ENCODE assay signal across 11 cellular contexts in genomic region chr6:41581381-41581991, GRCh38. TPM values are rescaled to one million over a fixed set of nuclear protein-coding genes. Genes with fewer than 3 reads are reported as not detected.
A peak's percentile ranks its signal among the peaks of the same experiment; 100 is the strongest.
DNase-seq lines count a peak whose midpoint lies in the region; ATAC-seq and TF ChIP-seq lines count a peak whose summit lies in the region.
"Had no signal": no experiment of that assay in that cellular context is flagged by ENCODE, and none has a peak within 500 bp of the region (broad histone marks: within the 10 kb centered on the region; RNA-seq: fewer than 3 reads in every experiment).

No MANE protein-coding gene starts in this region.

- H3F3A ChIP-seq in PC-3 (ENCODE audit: low read length, unreplicated experiment) (peaks cover 5% of the 10 kb centered on the region), neural progenitor cell (ENCODE audit: low read depth) (peaks cover 32% of the 10 kb centered on the region)

- peak overlapping the region; percentile 62 for H3K4me3 Mint-ChIP-seq in endothelial cell (ENCODE audit: unreplicated experiment)
- H3K4me3 Mint-ChIP-seq in neural progenitor cell, result no peak overlapping the region

- DNase-seq in DMS 273 treated with DMSO at 0.1 percent for 48 hours (lab: John Stamatoyannopoulos, UW) (peak; percentile 62), PC-3 (peak; percentile 84), endothelial cell (ENCODE audit: low spot score) (no peak), neural progenitor cell (ENCODE audit: low spot score) (no peak), midbrain (lab: John Stamatoyannopoulos, UW) (no peak), activated gamma-delta T cell treated with Interleukin-2 at 50 U/mL for 16 hours (no peak)
- DNase-seq: GF-D8, hippocampal formation, SIG-M5 had no signal

- H3K9ac ChIP-seq in PC-3 (ENCODE audit: low read length) (no peak overlapping the region), neural progenitor cell (no peak overlapping the region)

- H3K27me3 Mint-ChIP-seq in endothelial cell (ENCODE audit: unreplicated experiment) (peaks cover 18% of the 10 kb centered on the region), neural progenitor cell (ENCODE audit: insufficient read depth, low read depth) (peaks cover 7% of the 10 kb centered on the region)

- intact Hi-C loops in PC-3 (cut with micrococcal nuclease), result no loop called here

- H3K4me1 Mint-ChIP-seq in endothelial cell (ENCODE audit: unreplicated experiment) (peaks cover 62% of the 10 kb centered on the region), neural progenitor cell (peaks cover 92% of the 10 kb centered on the region)

- H3K9me3 ChIP-seq in PC-3 (ENCODE audit: low read length) (no peaks in the 10 kb centered on the region), neural progenitor cell (ENCODE audit: low read depth) (no peaks in the 10 kb centered on the region)

- TF ChIP-seq CTCF in PC-3 (conservative IDR thresholded peaks at IDR 0.05; ENCODE audit: low read depth, low read length), result no peak
- TF ChIP-seq CTCF in endothelial cell (IDR thresholded peaks at IDR 0.05; ENCODE audit: unreplicated experiment), result no peak
- no peak for TF ChIP-seq CTCF in neural progenitor cell (IDR thresholded peaks at IDR 0.05)

- peaks cover 44% of the 10 kb centered on the region for H3K4me1 ChIP-seq in PC-3 (ENCODE audit: insufficient read depth, low read length)
- peaks cover 59% of the 10 kb centered on the region for H3K4me1 ChIP-seq in neural progenitor cell

- H3K9me2 ChIP-seq in PC-3 (replicated peaks; ENCODE audit: low read length), result no peaks in the 10 kb centered on the region

- H3K9me3 Mint-ChIP-seq in endothelial cell (ENCODE audit: unreplicated experiment) (no peaks in the 10 kb centered on the region), neural progenitor cell (no peaks in the 10 kb centered on the region)

- BruUV-seq in PC-3 (replicated peaks; lab: Mats Ljungman, UMichigan), result no TSS peak

- H4K20me1 ChIP-seq in PC-3 (ENCODE audit: low read length) (no peaks in the 10 kb centered on the region), neural progenitor cell (ENCODE audit: low read depth) (peaks cover 28% of the 10 kb centered on the region)

- H3K36me3 ChIP-seq in PC-3 (ENCODE audit: low read depth, low read length) (no peaks in the 10 kb centered on the region), neural progenitor cell (no peaks in the 10 kb centered on the region)

- H2AFZ ChIP-seq in PC-3 (ENCODE audit: low read length) (no peak overlapping the region), neural progenitor cell (replicated peaks) (no peak overlapping the region)

- H3K27ac ChIP-seq in PC-3 (ENCODE audit: low read length), result peak overlapping the region; percentile 30; the same call in 1 of the 2 replicates
- no peak overlapping the region for H3K27ac ChIP-seq in neural progenitor cell

- H3K27ac Mint-ChIP-seq in endothelial cell (ENCODE audit: unreplicated experiment), result peak overlapping the region; percentile 89
- peak overlapping the region; percentile 69 for H3K27ac Mint-ChIP-seq in neural progenitor cell

- POLR2A ChIA-PET in PC-3 (lab: Charles Lee; ENCODE audit: unreplicated experiment), result no interaction called here

- peaks cover 9% of the 10 kb centered on the region for H3K36me3 Mint-ChIP-seq in endothelial cell (ENCODE audit: low read depth, unreplicated experiment)
- peaks cover 38% of the 10 kb centered on the region for H3K36me3 Mint-ChIP-seq in neural progenitor cell

- H3K4me3 ChIP-seq in PC-3 (ENCODE audit: low read length) (no peak overlapping the region), neural progenitor cell (no peak overlapping the region)

- H3K4me2 ChIP-seq in PC-3 (ENCODE audit: low read length) (peak overlapping the region; percentile 7), neural progenitor cell (no peak overlapping the region)

- H3K79me2 ChIP-seq in PC-3 (ENCODE audit: low read length) (no peaks in the 10 kb centered on the region), neural progenitor cell (ENCODE audit: low read depth) (peaks cover 20% of the 10 kb centered on the region)

- H3K27me3 ChIP-seq in PC-3 (ENCODE audit: low read length) (no peaks in the 10 kb centered on the region), neural progenitor cell (no peaks in the 10 kb centered on the region)

- CTCF ChIA-PET in PC-3 (lab: Charles Lee), result no interaction called here

- peak; percentile 67 for ATAC-seq in PC-3
- ATAC-seq in GM21515 (IDR thresholded peaks at IDR 0.05; ENCODE audit: unreplicated experiment), result no peak
- no peak for ATAC-seq in GM19023 (IDR thresholded peaks at IDR 0.05; ENCODE audit: unreplicated experiment)

RNA-seq across cellular contexts. Expression of gene FOXP4, which starts 35.3 kb away (rescaled TPM):
- total RNA-seq in PC-3 (2014; rRNA removed) (6.7 and 15.5 TPM in 2 replicates), endothelial cell (ENCODE audit: unreplicated experiment) (32.5 TPM), neural progenitor cell (ENCODE audit: low replicate concordance) (2.7 and 6.9 TPM in 2 replicates)

RNA-seq across cellular contexts. Expression of gene MDFI, which starts 56.8 kb away (rescaled TPM):
- total RNA-seq in PC-3 (2014; rRNA removed), result 96.4 and 113 TPM in 2 replicates
- 285 TPM for total RNA-seq in endothelial cell (ENCODE audit: unreplicated experiment)
- total RNA-seq in neural progenitor cell (ENCODE audit: low replicate concordance), result 29.5 and 87.4 TPM in 2 replicates

Comparison
In these comparisons a context has a peak if more than half of its experiments do, and no peak if none do; other contexts are left out.
1. DNase-seq: peak in DMS 273 treated with DMSO at 0.1 percent for 48 hours (single experiment) and PC-3 (single experiment); none in endothelial cell (single experiment), neural progenitor cell (single experiment), midbrain (single experiment) and activated gamma-delta T cell treated with Interleukin-2 at 50 U/mL for 16 hours (single experiment).